Comparison of ENCODE assay signal across 17 cellular contexts in genomic region chr9:119951090-119951489, GRCh38.
A peak's percentile ranks its signal among the peaks of the same experiment; 100 is the strongest.
DNase-seq lines count a peak whose midpoint lies in the region; ATAC-seq and TF ChIP-seq lines count a peak whose summit lies in the region.
"Had no signal": no experiment of that assay in that cellular context is flagged by ENCODE, and none has a peak within 500 bp of the region (broad histone marks: within the 10 kb centered on the region; RNA-seq: fewer than 3 reads in every experiment).

No MANE protein-coding gene starts in this region.

- H3F3A ChIP-seq in GM23248 (ENCODE audit: insufficient read depth): peaks cover 41% of the 10 kb centered on the region

- H3K36me3 ChIP-seq in GM23248 (ENCODE audit: low read depth) (no peaks in the 10 kb centered on the region), body of pancreas (replicated peaks in 1 of 2; ENCODE audit: insufficient read depth in 1 of 2, low read depth in 2 of 2) (no peaks in the 10 kb centered on the region)
- H3K36me3 ChIP-seq: esophagus squamous epithelium had no signal

- WGBS in GM23248 (ENCODE audit: low coverage in 1 of 2, low lambda C conversion rate in 2 of 2, missing lambda C conversion rate in 2 of 2), 2 experiments: 0% methylated on average over 1 of the region's 1 CpG
- 7 to 13% methylated on average over 1 of the region's 1 CpG for WGBS in body of pancreas, 2 donors

- DNase-seq in GM23248 (peak; percentile 84), body of pancreas (peak in 1 of 4 donors; percentile 12), hepatic stellate cell (ENCODE audit: low spot score) (peak; percentile 40), stromal cell of bone marrow (ENCODE audit: low read depth) (peak; percentile 88), NCI-H146 (lab: John Stamatoyannopoulos, UW) (no peak), NCI-H1417 treated with DMSO at 0.1 percent for 48 hours (lab: John Stamatoyannopoulos, UW) (no peak), NCI-H2196 treated with DMSO at 0.1 percent for 48 hours (lab: John Stamatoyannopoulos, UW; ENCODE audit: unreplicated experiment) (no peak)
- no peak for DNase-seq in activated T-cell treated with anti-CD3 and anti-CD28 coated beads, Interleukin-2, amount 50 U/mL, for 72 hours
- DNase-seq: activated CD4-positive, alpha-beta T cell treated with anti-CD3 and anti-CD28 coated beads for 4 hours; activated T-cell treated with anti-CD3 and anti-CD28 coated beads, Interleukin-2, amount 50 U/mL, for 24 hours; CD8-positive, alpha-beta memory T cell; esophagus squamous epithelium; mucosa of descending colon; posterior cingulate gyrus; RPMI8226 had no signal

- H3K27me3 Mint-ChIP-seq in activated T-cell treated with anti-CD3 and anti-CD28 coated beads, Interleukin-2, amount 50 U/mL, for 72 hours (ENCODE audit: low read depth): no peaks in the 10 kb centered on the region
- H3K27me3 Mint-ChIP-seq: activated T-cell treated with anti-CD3 and anti-CD28 coated beads, Interleukin-2, amount 50 U/mL, for 24 hours had no signal

- H3K27me3 ChIP-seq in GM23248 (replicated peaks; ENCODE audit: insufficient read depth) (no peaks in the 10 kb centered on the region), body of pancreas (no peaks in the 10 kb centered on the region)
- H3K27me3 ChIP-seq: esophagus squamous epithelium had no signal

- no peak overlapping the region for H3K4me3 Mint-ChIP-seq in activated T-cell treated with anti-CD3 and anti-CD28 coated beads, Interleukin-2, amount 50 U/mL, for 72 hours
- H3K4me3 Mint-ChIP-seq: activated T-cell treated with anti-CD3 and anti-CD28 coated beads, Interleukin-2, amount 50 U/mL, for 24 hours; CD8-positive, alpha-beta memory T cell; dendritic cell treated with granulocyte-macrophage colony-stimulating factor and Interleukin-4, amounts not matched to agents 40 ng/mL and 50 ng/mL, for 4 days; type B pancreatic cell had no signal

- H3K4me1 ChIP-seq in GM23248 (ENCODE audit: insufficient read depth): peaks cover 58% of the 10 kb centered on the region
- H3K4me1 ChIP-seq in body of pancreas: no peaks in the 10 kb centered on the region

- no peak for TF ChIP-seq POLR2A in body of pancreas (IDR thresholded peaks at IDR 0.05)

- H3K9me3 ChIP-seq in GM23248 (ENCODE audit: low read depth): no peaks in the 10 kb centered on the region
- H3K9me3 ChIP-seq in body of pancreas: no peaks in the 10 kb centered on the region
- H3K9me3 ChIP-seq: esophagus squamous epithelium, mucosa of descending colon had no signal

- H3K4me2 ChIP-seq in GM23248 (ENCODE audit: unreplicated experiment): peak overlapping the region; percentile 69

- intact Hi-C loops in body of pancreas (cut with DNase I): no loop called here

- H3K79me2 ChIP-seq in GM23248 (ENCODE audit: insufficient read depth): no peaks in the 10 kb centered on the region

- no peak overlapping the region for H3K27ac Mint-ChIP-seq in activated T-cell treated with anti-CD3 and anti-CD28 coated beads, Interleukin-2, amount 50 U/mL, for 72 hours
- H3K27ac Mint-ChIP-seq: activated T-cell treated with anti-CD3 and anti-CD28 coated beads, Interleukin-2, amount 50 U/mL, for 24 hours; CD8-positive, alpha-beta memory T cell; dendritic cell treated with granulocyte-macrophage colony-stimulating factor and Interleukin-4, amounts not matched to agents 40 ng/mL and 50 ng/mL, for 4 days; type B pancreatic cell had no signal

- no peak for TF ChIP-seq CTCF in body of pancreas (IDR thresholded peaks at IDR 0.05)

- no peaks in the 10 kb centered on the region for H4K20me1 ChIP-seq in GM23248 (ENCODE audit: insufficient read depth)

- H3K36me3 Mint-ChIP-seq in activated T-cell treated with anti-CD3 and anti-CD28 coated beads, Interleukin-2, amount 50 U/mL, for 72 hours (ENCODE audit: insufficient read depth in 2 of 2): no peaks in the 10 kb centered on the region
- H3K36me3 Mint-ChIP-seq: CD8-positive, alpha-beta memory T cell; type B pancreatic cell had no signal

- ATAC-seq in body of pancreas: peak; percentile 45
- no peak for ATAC-seq in activated T-cell treated with anti-CD3 and anti-CD28 coated beads, Interleukin-2, amount 50 U/mL, for 72 hours (replicated peaks in 1 of 2)
- ATAC-seq: mucosa of descending colon had no signal

- H3K4me3 ChIP-seq in GM23248 (peak overlapping the region; percentile 19; the same call in 1 of the 2 replicates), body of pancreas (no peak overlapping the region)
- H3K4me3 ChIP-seq: esophagus squamous epithelium, mucosa of descending colon had no signal

- peaks cover 0 to 2% of the 10 kb centered on the region in 2 donors for H3K9me3 Mint-ChIP-seq in activated T-cell treated with anti-CD3 and anti-CD28 coated beads, Interleukin-2, amount 50 U/mL, for 72 hours
- H3K9me3 Mint-ChIP-seq: activated T-cell treated with anti-CD3 and anti-CD28 coated beads, Interleukin-2, amount 50 U/mL, for 24 hours; dendritic cell treated with granulocyte-macrophage colony-stimulating factor and Interleukin-4, amounts not matched to agents 40 ng/mL and 50 ng/mL, for 4 days; type B pancreatic cell had no signal

- peak overlapping the region; percentile 83 for H3K27ac ChIP-seq in GM23248
- H3K27ac ChIP-seq in body of pancreas: no peak overlapping the region

- H3K9me2 ChIP-seq in GM23248 (ENCODE audit: insufficient read depth): peaks cover 6% of the 10 kb centered on the region; the same call in 1 of the 2 replicates

- in situ Hi-C loops in GM23248 (cut with MboI): loop anchor here (25.0 kb wide), 1 partner anchor 389 kb away; no protein-coding TSS in a partner anchor

- H2AFZ ChIP-seq in GM23248: peak overlapping the region; percentile 46; the same call in 1 of the 2 replicates

- H3K9ac ChIP-seq in GM23248: peak overlapping the region; percentile 24; the same call in 1 of the 2 replicates

- H3K4me1 Mint-ChIP-seq in activated T-cell treated with anti-CD3 and anti-CD28 coated beads, Interleukin-2, amount 50 U/mL, for 72 hours (ENCODE audit: low read depth): no peaks in the 10 kb centered on the region
- H3K4me1 Mint-ChIP-seq: CD8-positive, alpha-beta memory T cell had no signal

Comparison
In these comparisons a context has a peak if more than half of its experiments do, and no peak if none do; other contexts are left out.
1. DNase-seq: peak in GM23248 (single experiment), hepatic stellate cell (single experiment) and stromal cell of bone marrow (single experiment); none in NCI-H146 (single experiment), NCI-H1417 treated with DMSO at 0.1 percent for 48 hours (single experiment), activated T-cell treated with anti-CD3 and anti-CD28 coated beads, Interleukin-2, amount 50 U/mL, for 72 hours (0 of 2) and NCI-H2196 treated with DMSO at 0.1 percent for 48 hours (single experiment).